8 cellular contexts compared by ENCODE assay signal in the genomic region with DNA sequence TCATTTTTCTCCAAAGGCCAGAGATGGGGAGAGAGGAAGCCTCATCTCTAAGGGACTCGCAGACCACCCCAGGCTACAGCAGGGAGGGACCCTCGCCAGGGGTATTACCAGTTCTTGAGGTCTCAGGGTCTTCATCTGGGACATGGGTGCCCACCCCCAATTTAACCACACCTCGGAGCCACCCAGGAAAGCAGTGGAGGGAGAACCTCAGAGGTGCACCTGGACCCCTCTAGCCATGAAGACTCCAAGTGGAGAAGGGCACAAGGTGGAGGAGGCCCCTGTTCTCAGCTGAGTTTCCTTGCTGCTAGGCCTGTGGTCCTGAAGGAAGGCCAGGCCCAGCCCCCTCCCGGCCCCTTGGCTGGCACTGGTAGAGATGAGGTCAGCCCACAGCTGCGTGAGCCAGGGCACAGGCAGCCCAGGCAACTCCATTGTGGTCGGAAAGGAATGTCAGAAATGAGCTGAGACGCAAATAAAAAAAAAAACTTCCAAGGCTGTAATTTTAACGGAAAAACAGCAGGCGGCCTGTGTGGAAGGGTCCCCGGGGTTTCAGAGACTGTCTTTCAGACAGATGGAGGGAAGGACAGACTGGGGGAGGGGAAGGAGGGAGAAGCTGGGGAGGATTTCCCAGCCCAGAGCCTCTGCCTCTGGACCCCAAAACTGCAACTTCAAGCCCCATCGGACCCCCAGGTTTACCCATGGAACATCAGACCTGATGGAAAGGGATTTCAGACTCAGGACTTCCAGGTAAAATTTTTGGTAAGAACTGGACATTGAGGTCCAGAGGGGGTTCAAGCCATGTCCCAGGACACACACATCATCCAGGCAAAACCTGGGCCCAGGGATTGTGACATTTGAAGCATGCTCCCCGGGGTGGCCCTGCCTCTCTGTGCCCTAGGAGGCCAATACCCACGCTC. TPM values are rescaled to one million over a fixed set of nuclear protein-coding genes. Genes with fewer than 3 reads are reported as not detected.
DNase-seq lines count a peak whose midpoint lies in the region; ATAC-seq and TF ChIP-seq lines count a peak whose summit lies in the region.

No MANE protein-coding gene starts in this region.

- DNase-seq in NCI-H2196 treated with DMSO at 0.1 percent for 48 hours (lab: John Stamatoyannopoulos, UW; ENCODE audit: unreplicated experiment): peak; percentile 78
- DNase-seq in cardiac fibroblast (ENCODE audit: low read depth in 2 of 2): peak; percentile 98 to 99
- DNase-seq in kidney epithelial cell (ENCODE audit: low read depth): peak; percentile 93
- no peak for DNase-seq in stimulated activated CD4-positive, alpha-beta T cell treated with anti-CD3 and anti-CD28 coated beads, Interleukin-15, amount 100 ng/mL, for 24 hours
- no peak for DNase-seq in NCI-H345 (lab: John Stamatoyannopoulos, UW)

- H3K4me3 ChIP-seq in cardiac fibroblast (replicated peaks in 1 of 2; ENCODE audit: low read depth in 2 of 2, low read length in 2 of 2) (no peak overlapping the region), kidney epithelial cell (ENCODE audit: low read depth, low read length) (no peak overlapping the region), stomach smooth muscle (ENCODE audit: low read length in 2 of 2) (peak overlapping the region; percentile 13 to 22)

- H3K27me3 ChIP-seq in kidney epithelial cell (ENCODE audit: control insufficient read depth, insufficient read depth, low read length) (no peaks in the 10 kb centered on the region), stomach smooth muscle (ENCODE audit: control insufficient read depth in 1 of 2, insufficient read depth in 2 of 2, low read length in 2 of 2) (no peaks in the 10 kb centered on the region)

- H3K4me1 ChIP-seq in ES-I3 (ENCODE audit: insufficient read depth, low read length) (peaks cover 64% of the 10 kb centered on the region), stomach smooth muscle (ENCODE audit: control insufficient read depth, insufficient read depth, low read length) (peaks cover 85% of the 10 kb centered on the region)

- no peaks in the 10 kb centered on the region for H3K9me3 ChIP-seq in ES-I3 (ENCODE audit: control insufficient read depth, insufficient read depth, low read length)
- no peaks in the 10 kb centered on the region for H3K9me3 ChIP-seq in stomach smooth muscle (ENCODE audit: control insufficient read depth in 2 of 2, low read length in 2 of 2)

- H3K9ac ChIP-seq in ES-I3 (ENCODE audit: low read depth, low read length) (peak overlapping the region; percentile 29), stomach smooth muscle (ENCODE audit: low read length in 2 of 2) (peak overlapping the region; percentile 67 to 71)

- H3K36me3 ChIP-seq in ES-I3 (ENCODE audit: insufficient read depth, low read length): no peaks in the 10 kb centered on the region
- peaks cover 1% of the 10 kb centered on the region for H3K36me3 ChIP-seq in kidney epithelial cell (ENCODE audit: control insufficient read depth, insufficient read depth, low read length)
- H3K36me3 ChIP-seq in stomach smooth muscle (ENCODE audit: control insufficient read depth in 2 of 2, insufficient read depth in 2 of 2, low read length in 2 of 2): peaks cover 29 to 35% of the 10 kb centered on the region in 2 donors

- peak; percentile 73 for TF ChIP-seq CTCF in cardiac fibroblast (IDR thresholded peaks at IDR 0.05; ENCODE audit: low read depth, low read length)
- peak; percentile 70 for TF ChIP-seq CTCF in kidney epithelial cell (IDR thresholded peaks at IDR 0.05; ENCODE audit: insufficient read depth, low read length, poor library complexity, severe bottlenecking)

- peak overlapping the region; percentile 96 for H3K27ac ChIP-seq in stomach smooth muscle (ENCODE audit: low read length)

- ATAC-seq in HG03097 (IDR thresholded peaks at IDR 0.05; ENCODE audit: low FRiP score, unreplicated experiment): no peak

RNA-seq across cellular contexts. Expression of a gene that starts 25.5 kb away (rescaled TPM):
- total RNA-seq in kidney epithelial cell: 26.1 and 43.2 TPM in 2 replicates

Comparison
In these comparisons a context has a peak if more than half of its experiments do, and no peak if none do; other contexts are left out.
1. DNase-seq: peak in NCI-H2196 treated with DMSO at 0.1 percent for 48 hours (single experiment), cardiac fibroblast (2 of 2) and kidney epithelial cell (single experiment); none in stimulated activated CD4-positive, alpha-beta T cell treated with anti-CD3 and anti-CD28 coated beads, Interleukin-15, amount 100 ng/mL, for 24 hours (single experiment) and NCI-H345 (single experiment).
2. H3K4me3 ChIP-seq: peak in stomach smooth muscle (2 of 2); none in cardiac fibroblast (0 of 2) and kidney epithelial cell (single experiment).